Comparison of ENCODE assay signal across 21 cellular contexts in genomic region chr20:46200582-46201570, GRCh38.
A peak's percentile ranks its signal among the peaks of the same experiment; 100 is the strongest.
DNase-seq lines count a peak whose midpoint lies in the region; ATAC-seq and TF ChIP-seq lines count a peak whose summit lies in the region.
"Had no signal": no experiment of that assay in that cellular context is flagged by ENCODE, and none has a peak within 500 bp of the region (broad histone marks: within the 10 kb centered on the region; RNA-seq: fewer than 3 reads in every experiment).

No MANE protein-coding gene starts in this region.

- H3K9me3 ChIP-seq in psoas muscle (no peaks in the 10 kb centered on the region), aorta (ENCODE audit: control insufficient read depth, low read length) (no peaks in the 10 kb centered on the region)
- H3K9me3 ChIP-seq in CD8-positive, alpha-beta memory T cell (ENCODE audit: low read length) = no peaks in the 10 kb centered on the region

- ATAC-seq in WTC11 (no peak), psoas muscle (peak in 2 of 4 donors; percentile 17 to 36), aorta (ENCODE audit: low FRiP score) (no peak), GM21447 (IDR thresholded peaks at IDR 0.05; ENCODE audit: unreplicated experiment) (no peak)
- ATAC-seq: activated CD8-positive, alpha-beta T cell treated with anti-CD3 and anti-CD28 coated beads for 36 hours; PC-3 had no signal

- H3K4me3 ChIP-seq in psoas muscle (peak overlapping the region; percentile 18), aorta (ENCODE audit: low read length in 2 of 2) (no peak overlapping the region)
- no peak overlapping the region for H3K4me3 ChIP-seq in CD8-positive, alpha-beta memory T cell (ENCODE audit: low read length)

- CTCF ChIA-PET in WTC11 (lab: Charles Lee) = interaction anchor here (1.1 to 4.7 kb wide), 3 partner anchors 26 to 189 kb away, joined by 3 to 22 read pairs (median 3); no protein-coding TSS in a partner anchor
- CTCF ChIA-PET in CD8-positive, alpha-beta memory T cell (lab: Charles Lee) = no interaction called here

- POLR2A ChIA-PET in WTC11 (lab: Charles Lee) = no interaction called here
- POLR2A ChIA-PET in CD8-positive, alpha-beta memory T cell (lab: Charles Lee) = no interaction called here

- H3K27me3 ChIP-seq in psoas muscle (ENCODE audit: insufficient read depth in 3 of 3, low read length in 2 of 3) = peaks cover 0 to 66% (median 18%) of the 10 kb centered on the region in 3 donors
- H3K27me3 ChIP-seq in CD8-positive, alpha-beta memory T cell (ENCODE audit: insufficient read depth, low read length, poor library complexity, severe bottlenecking) = peaks cover 3% of the 10 kb centered on the region
- H3K27me3 ChIP-seq in aorta (ENCODE audit: control insufficient read depth in 1 of 2, insufficient read depth in 2 of 2, low read length in 1 of 2) = peaks cover 0 to 4% of the 10 kb centered on the region in 2 donors

- H3K4me1 ChIP-seq in psoas muscle = no peaks in the 10 kb centered on the region
- H3K4me1 ChIP-seq in CD8-positive, alpha-beta memory T cell (ENCODE audit: insufficient read depth, low read length) = peaks cover 14% of the 10 kb centered on the region
- no peaks in the 10 kb centered on the region for H3K4me1 ChIP-seq in aorta (ENCODE audit: control insufficient read depth in 1 of 2, insufficient read depth in 2 of 2, low read length in 2 of 2)

- peaks cover 8% of the 10 kb centered on the region; the same call in 1 of the 2 replicates for H3K27me3 Mint-ChIP-seq in WTC11 (ENCODE audit: low read depth)
- H3K27me3 Mint-ChIP-seq in CD8-positive, alpha-beta memory T cell = peaks cover 21 to 55% of the 10 kb centered on the region in 2 donors

- intact Hi-C loops in head of caudate nucleus (cut with DNase I) = no loop called here
- intact Hi-C loops in psoas muscle (cut with DNase I) = no loop called here
- intact Hi-C loops in aorta (cut with DNase I) = no loop called here

- H3K4me3 Mint-ChIP-seq in WTC11 = no peak overlapping the region
- H3K4me3 Mint-ChIP-seq in CD8-positive, alpha-beta memory T cell = no peak overlapping the region
- H3K4me3 Mint-ChIP-seq: activated CD8-positive, alpha-beta T cell treated with anti-CD3 and anti-CD28 coated beads for 36 hours; CD4-positive, alpha-beta T cell; central memory CD8-positive, alpha-beta T cell; HFFc6 had no signal

- H3K36me3 ChIP-seq in psoas muscle (ENCODE audit: insufficient read depth in 1 of 2, low read depth in 1 of 2) (no peaks in the 10 kb centered on the region), aorta (ENCODE audit: control insufficient read depth in 1 of 2, insufficient read depth in 2 of 2, low read length in 1 of 2) (no peaks in the 10 kb centered on the region)
- H3K36me3 ChIP-seq in CD8-positive, alpha-beta memory T cell (ENCODE audit: insufficient read depth, low read length) = no peaks in the 10 kb centered on the region

- H3K27ac Mint-ChIP-seq in WTC11 = no peak overlapping the region
- no peak overlapping the region for H3K27ac Mint-ChIP-seq in CD8-positive, alpha-beta memory T cell
- H3K27ac Mint-ChIP-seq: activated CD8-positive, alpha-beta T cell treated with anti-CD3 and anti-CD28 coated beads for 36 hours; CD4-positive, alpha-beta T cell; HFFc6 had no signal

- no peaks in the 10 kb centered on the region for H3K36me3 Mint-ChIP-seq in WTC11
- H3K36me3 Mint-ChIP-seq in CD8-positive, alpha-beta memory T cell = no peaks in the 10 kb centered on the region

- H3K9me3 Mint-ChIP-seq in WTC11 = no peaks in the 10 kb centered on the region
- peaks cover 0 to 2% (median 0%) of the 10 kb centered on the region in 5 donors for H3K9me3 Mint-ChIP-seq in CD8-positive, alpha-beta memory T cell
- H3K9me3 Mint-ChIP-seq: activated CD8-positive, alpha-beta T cell treated with anti-CD3 and anti-CD28 coated beads for 36 hours; CD4-positive, alpha-beta T cell; central memory CD8-positive, alpha-beta T cell; HFFc6 had no signal

- TF ChIP-seq CTCF in WTC11 (IDR thresholded peaks at IDR 0.05) = no peak
- no peak for TF ChIP-seq CTCF in psoas muscle (IDR thresholded peaks at IDR 0.05)

- DNase-seq in CMK (ENCODE audit: low read depth) = peak; percentile 17
- DNase-seq in WTC11 (ENCODE audit: low spot score) = no peak
- DNase-seq in head of caudate nucleus = peak in 40 of 42 donors; percentile 27 to 87 (median 58)
- DNase-seq in psoas muscle = no peak
- no peak for DNase-seq in CD8-positive, alpha-beta memory T cell
- no peak for DNase-seq in aorta
- DNase-seq: activated CD4-positive, CD25-positive, alpha-beta regulatory T cell treated with anti-CD3 and anti-CD28 coated beads, Interleukin-2, amount 50 U/mL, for 72 hours; activated CD8-positive, alpha-beta T cell treated with anti-CD3 and anti-CD28 coated beads for 36 hours; activated naive CD4-positive, alpha-beta T cell; CD4-positive, alpha-beta T cell; DMS153; foreskin fibroblast; HFFc6; Kasumi-1; NCI-H1048; NCI-H2029; NCI-H345; PC-3; SHP77 treated with DMSO at 0.1 percent for 48 hours had no signal

- WGBS in psoas muscle, 3 donors = 21 to 28% (median 24%) methylated on average over 55 of the region's 55 CpGs
- WGBS in aorta, 2 donors = 26 to 40% methylated on average over 43 to 55 of the region's 55 CpGs

- H3K4me1 Mint-ChIP-seq in WTC11 = peaks cover 36% of the 10 kb centered on the region
- H3K4me1 Mint-ChIP-seq in CD8-positive, alpha-beta memory T cell = peaks cover 19 to 27% (median 21%) of the 10 kb centered on the region in 3 donors

- H3K27ac ChIP-seq in psoas muscle (no peak overlapping the region), aorta (ENCODE audit: low read depth in 1 of 2, low read length in 2 of 2) (no peak overlapping the region)
- H3K27ac ChIP-seq in CD8-positive, alpha-beta memory T cell (ENCODE audit: low read depth, low read length) = no peak overlapping the region

TF ChIP-seq in WTC11, 78 proteins besides CTCF, POLR2A, EP300 and RAD21:
- TF ChIP-seq JAZF1 (CRISPR knock-in tag; IDR thresholded peaks at IDR 0.05) (no peak), CBFB (CRISPR knock-in tag; IDR thresholded peaks at IDR 0.05; ENCODE audit: low read depth) (no peak), ZNF121 (CRISPR knock-in tag; IDR thresholded peaks at IDR 0.05) (peak; percentile 66), CREB1 (CRISPR knock-in tag; IDR thresholded peaks at IDR 0.05) (no peak), USF1 (CRISPR knock-in tag; IDR thresholded peaks at IDR 0.05) (no peak), ATF2 (CRISPR knock-in tag; IDR thresholded peaks at IDR 0.05; ENCODE audit: borderline replicate concordance, low read depth) (no peak), ZMAT4 (CRISPR knock-in tag; IDR thresholded peaks at IDR 0.05) (no peak), ZNF416 (CRISPR knock-in tag; IDR thresholded peaks at IDR 0.05) (no peak)
TF ChIP-seq in WTC11: peak in this region for 1.

Comparison
In these comparisons a context has a peak if more than half of its experiments do, and no peak if none do; other contexts are left out.
1. DNase-seq: peak in CMK (single experiment) and head of caudate nucleus (40 of 42); none in WTC11 (single experiment), psoas muscle (0 of 2), CD8-positive, alpha-beta memory T cell (0 of 5) and aorta (0 of 2).